2 cellular contexts compared by ENCODE assay signal in the genomic region with DNA sequence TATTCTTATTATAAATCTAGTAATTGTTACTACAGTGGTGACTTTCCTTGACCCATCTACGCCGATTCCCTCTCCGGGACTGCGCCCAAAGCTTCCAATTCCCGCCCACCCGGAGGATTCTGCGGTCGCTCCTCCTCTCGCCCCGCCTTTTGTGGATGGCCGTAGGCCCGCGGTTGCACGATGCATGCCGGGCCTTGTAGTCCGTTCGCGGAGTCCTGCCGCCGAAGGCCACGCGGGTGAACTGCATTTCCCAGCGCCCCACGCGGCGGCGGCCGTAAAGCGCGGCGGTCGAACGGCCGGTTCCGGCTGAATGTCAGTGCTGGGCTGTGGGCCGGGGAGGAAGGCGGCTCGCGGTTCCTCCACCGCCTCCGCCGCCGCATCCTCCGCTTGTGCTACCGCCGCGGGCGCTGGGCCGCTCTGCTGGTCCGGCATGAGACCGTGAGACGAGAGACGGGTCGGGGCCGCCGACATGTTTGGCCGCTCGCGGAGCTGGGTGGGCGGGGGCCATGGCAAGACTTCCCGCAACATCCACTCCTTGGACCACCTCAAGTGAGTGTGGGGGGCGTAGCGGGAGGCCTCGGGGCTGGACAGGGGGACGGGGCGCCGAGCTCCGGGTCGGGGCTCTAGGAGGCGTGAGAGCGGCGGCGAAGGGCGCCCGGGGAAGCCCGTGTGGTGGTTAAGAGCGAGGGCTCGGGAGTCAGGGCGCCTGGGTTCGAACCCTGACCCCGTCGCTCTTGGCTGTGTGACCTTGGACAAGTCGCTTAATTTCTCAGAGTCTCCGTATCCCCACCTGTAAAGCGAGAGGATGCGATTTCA.
TF ChIP-seq lines count a peak whose summit lies in the region.

A gene with protein sequence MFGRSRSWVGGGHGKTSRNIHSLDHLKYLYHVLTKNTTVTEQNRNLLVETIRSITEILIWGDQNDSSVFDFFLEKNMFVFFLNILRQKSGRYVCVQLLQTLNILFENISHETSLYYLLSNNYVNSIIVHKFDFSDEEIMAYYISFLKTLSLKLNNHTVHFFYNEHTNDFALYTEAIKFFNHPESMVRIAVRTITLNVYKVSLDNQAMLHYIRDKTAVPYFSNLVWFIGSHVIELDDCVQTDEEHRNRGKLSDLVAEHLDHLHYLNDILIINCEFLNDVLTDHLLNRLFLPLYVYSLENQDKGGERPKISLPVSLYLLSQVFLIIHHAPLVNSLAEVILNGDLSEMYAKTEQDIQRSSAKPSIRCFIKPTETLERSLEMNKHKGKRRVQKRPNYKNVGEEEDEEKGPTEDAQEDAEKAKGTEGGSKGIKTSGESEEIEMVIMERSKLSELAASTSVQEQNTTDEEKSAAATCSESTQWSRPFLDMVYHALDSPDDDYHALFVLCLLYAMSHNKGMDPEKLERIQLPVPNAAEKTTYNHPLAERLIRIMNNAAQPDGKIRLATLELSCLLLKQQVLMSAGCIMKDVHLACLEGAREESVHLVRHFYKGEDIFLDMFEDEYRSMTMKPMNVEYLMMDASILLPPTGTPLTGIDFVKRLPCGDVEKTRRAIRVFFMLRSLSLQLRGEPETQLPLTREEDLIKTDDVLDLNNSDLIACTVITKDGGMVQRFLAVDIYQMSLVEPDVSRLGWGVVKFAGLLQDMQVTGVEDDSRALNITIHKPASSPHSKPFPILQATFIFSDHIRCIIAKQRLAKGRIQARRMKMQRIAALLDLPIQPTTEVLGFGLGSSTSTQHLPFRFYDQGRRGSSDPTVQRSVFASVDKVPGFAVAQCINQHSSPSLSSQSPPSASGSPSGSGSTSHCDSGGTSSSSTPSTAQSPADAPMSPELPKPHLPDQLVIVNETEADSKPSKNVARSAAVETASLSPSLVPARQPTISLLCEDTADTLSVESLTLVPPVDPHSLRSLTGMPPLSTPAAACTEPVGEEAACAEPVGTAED (plus strand): TSS at position 316 of the 816 bp plus-strand sequence. CDS start 154 bp downstream, at position 470.

TF ChIP-seq in IMR-90, 13 proteins besides CTCF, POLR2A, EP300 and RAD21:
- TF ChIP-seq MAFK (IDR thresholded peaks at IDR 0.05; ENCODE audit: low read depth, low read length) (no peak), BHLHE40 (IDR thresholded peaks at IDR 0.05; ENCODE audit: low read depth, low read length) (no peak), MXI1 (IDR thresholded peaks at IDR 0.05; ENCODE audit: borderline replicate concordance, low read depth, low read length) (peak; percentile 77; the same call in 1 of the 2 replicates), CHD1 (IDR thresholded peaks at IDR 0.05; ENCODE audit: low read depth, low read length) (no peak), CEBPB (IDR thresholded peaks at IDR 0.05; ENCODE audit: low read depth, low read length) (no peak), RFX5 (IDR thresholded peaks at IDR 0.05; ENCODE audit: low read depth, low read length) (no peak), MAZ (IDR thresholded peaks at IDR 0.05; ENCODE audit: borderline replicate concordance, low read depth, low read length) (peak; percentile 94; the same call in 1 of the 2 replicates), NFE2L2 (IDR thresholded peaks at IDR 0.05; ENCODE audit: low read depth, low read length) (no peak), FOS (IDR thresholded peaks at IDR 0.05; ENCODE audit: low read depth, low read length) (no peak), RCOR1 (IDR thresholded peaks at IDR 0.05; ENCODE audit: insufficient replicate concordance, low read length) (no peak)
- TF ChIP-seq, protein P1, sequence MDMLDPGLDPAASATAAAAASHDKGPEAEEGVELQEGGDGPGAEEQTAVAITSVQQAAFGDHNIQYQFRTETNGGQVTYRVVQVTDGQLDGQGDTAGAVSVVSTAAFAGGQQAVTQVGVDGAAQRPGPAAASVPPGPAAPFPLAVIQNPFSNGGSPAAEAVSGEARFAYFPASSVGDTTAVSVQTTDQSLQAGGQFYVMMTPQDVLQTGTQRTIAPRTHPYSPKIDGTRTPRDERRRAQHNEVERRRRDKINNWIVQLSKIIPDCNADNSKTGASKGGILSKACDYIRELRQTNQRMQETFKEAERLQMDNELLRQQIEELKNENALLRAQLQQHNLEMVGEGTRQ (IDR thresholded peaks at IDR 0.05; ENCODE audit: low read depth, low read length): 0 out of 2 replicates have a peak, but pooled peaks have one; percentile 51

TF ChIP-seq in endothelial cell of umbilical vein, 7 proteins besides CTCF, POLR2A, EP300 and RAD21:
- TF ChIP-seq POLR2AphosphoS5 (IDR thresholded peaks at IDR 0.05; ENCODE audit: insufficient read depth, low read depth, low read length): peak; percentile 69
- no peak for TF ChIP-seq JUN (IDR thresholded peaks at IDR 0.05; ENCODE audit: borderline replicate concordance, insufficient read depth, insufficient read length, low read depth)
